Comparison of ENCODE assay signal across 22 cellular contexts in the genomic region with DNA sequence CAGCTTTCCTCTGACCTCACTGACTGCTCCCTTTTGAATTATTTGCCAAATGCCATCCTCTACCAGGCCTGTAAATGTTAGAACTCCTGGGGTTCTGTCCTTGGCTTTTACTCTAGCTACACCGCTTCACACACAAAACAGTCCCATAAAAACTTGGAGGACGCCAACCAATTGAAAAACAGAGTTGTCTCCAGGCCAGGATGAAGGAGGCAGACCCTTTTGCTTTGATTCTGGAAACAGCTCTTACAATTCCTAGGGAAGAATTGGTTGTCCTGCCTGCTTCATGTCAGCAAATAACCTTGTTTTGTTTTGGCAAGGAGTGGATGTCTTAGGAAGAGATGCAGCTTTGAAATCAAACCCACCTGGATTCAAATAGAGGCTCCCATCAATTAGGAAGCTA.
"Had no signal": no experiment of that assay in that cellular context is flagged by ENCODE, and none has a peak within 500 bp of the region (broad histone marks: within the 10 kb centered on the region; RNA-seq: fewer than 3 reads in every experiment).

No MANE protein-coding gene starts in this region.

- H3K4me3 Mint-ChIP-seq: naive thymus-derived CD4-positive, alpha-beta T cell; natural killer cell; nephron; neural progenitor cell; stimulated activated effector memory CD8-positive, alpha-beta T cell treated with anti-CD3 and anti-CD28 coated beads, Interleukin-12 subunit alpha, Interleukin-12 subunit beta, amount 100 ng/mL, for 72 hours; stimulated activated naive B cell treated with anti-CD40 and anti-IgM and Interleukin-4, amounts not matched to agents 10 μg/mL and 1 μg/mL and 100 μg/mL, for 72 hours; stimulated activated naive CD8-positive, alpha-beta T cell treated with anti-CD3 and anti-CD28 coated beads, Interleukin-15, Interleukin-2, amounts not matched to agents 100 ng/mL and 50 ng/mL, for 24 hours had no signal

- H3K36me3 Mint-ChIP-seq: naive thymus-derived CD4-positive, alpha-beta T cell; natural killer cell; neural progenitor cell; stimulated activated effector memory CD8-positive, alpha-beta T cell treated with anti-CD3 and anti-CD28 coated beads, Interleukin-12 subunit alpha, Interleukin-12 subunit beta, amount 100 ng/mL, for 72 hours; stimulated activated naive B cell treated with anti-CD40 and anti-IgM and Interleukin-4, amounts not matched to agents 10 μg/mL and 1 μg/mL and 100 μg/mL, for 72 hours had no signal

- H3K9me3 Mint-ChIP-seq: neural progenitor cell; stimulated activated effector memory CD8-positive, alpha-beta T cell treated with anti-CD3 and anti-CD28 coated beads, Interleukin-12 subunit alpha, Interleukin-12 subunit beta, amount 100 ng/mL, for 72 hours had no signal

- H3K4me1 Mint-ChIP-seq: naive thymus-derived CD4-positive, alpha-beta T cell; natural killer cell; nephron; neural progenitor cell; stimulated activated effector memory CD8-positive, alpha-beta T cell treated with anti-CD3 and anti-CD28 coated beads, Interleukin-12 subunit alpha, Interleukin-12 subunit beta, amount 100 ng/mL, for 72 hours; stimulated activated naive B cell treated with anti-CD40 and anti-IgM and Interleukin-4, amounts not matched to agents 10 μg/mL and 1 μg/mL and 100 μg/mL, for 72 hours had no signal

- H3K27ac Mint-ChIP-seq: naive thymus-derived CD4-positive, alpha-beta T cell; natural killer cell; nephron; neural progenitor cell; stimulated activated effector memory CD8-positive, alpha-beta T cell treated with anti-CD3 and anti-CD28 coated beads, Interleukin-12 subunit alpha, Interleukin-12 subunit beta, amount 100 ng/mL, for 72 hours; stimulated activated naive B cell treated with anti-CD40 and anti-IgM and Interleukin-4, amounts not matched to agents 10 μg/mL and 1 μg/mL and 100 μg/mL, for 72 hours; stimulated activated naive CD8-positive, alpha-beta T cell treated with anti-CD3 and anti-CD28 coated beads, Interleukin-15, Interleukin-2, amounts not matched to agents 100 ng/mL and 50 ng/mL, for 24 hours had no signal

- DNase-seq: naive thymus-derived CD4-positive, alpha-beta T cell; natural killer cell; occipital lobe; ovary; retina; right lobe of liver; sigmoid colon; small intestine; stimulated activated CD4-positive, alpha-beta T cell treated with anti-CD3 and anti-CD28 coated beads, Interleukin-15, amount 100 ng/mL, for 24 hours; stimulated activated CD4-positive, alpha-beta T cell treated with anti-CD3 and anti-CD28 coated beads, Interleukin-2, amount 100 ng/mL, for 24 hours; stimulated activated CD4-positive, alpha-beta T cell treated with anti-CD3 and anti-CD28 coated beads, Interleukin-2, amount 100 ng/mL, for 48 hours; stimulated activated CD4-positive, alpha-beta T cell treated with anti-CD3 and anti-CD28 coated beads, Interleukin-4, amount 100 ng/mL, for 24 hours; stimulated activated naive B cell treated with anti-CD40 and anti-IgM and Interleukin-4, amounts not matched to agents 10 μg/mL and 1 μg/mL and 100 μg/mL, for 72 hours; stimulated activated naive CD4-positive, alpha-beta T cell treated with Interleukin-2 at 50 U/mL for 16 hours; stomach; thyroid gland; trophoblast cell; upper lobe of left lung had no signal

- H3K27me3 Mint-ChIP-seq: stimulated activated naive B cell treated with anti-CD40 and anti-IgM and Interleukin-4, amounts not matched to agents 10 μg/mL and 1 μg/mL and 100 μg/mL, for 72 hours; stimulated activated naive CD8-positive, alpha-beta T cell treated with anti-CD3 and anti-CD28 coated beads, Interleukin-15, Interleukin-2, amounts not matched to agents 100 ng/mL and 50 ng/mL, for 24 hours had no signal
